ENCODE assay signal across 8 cellular contexts in the genomic region with DNA sequence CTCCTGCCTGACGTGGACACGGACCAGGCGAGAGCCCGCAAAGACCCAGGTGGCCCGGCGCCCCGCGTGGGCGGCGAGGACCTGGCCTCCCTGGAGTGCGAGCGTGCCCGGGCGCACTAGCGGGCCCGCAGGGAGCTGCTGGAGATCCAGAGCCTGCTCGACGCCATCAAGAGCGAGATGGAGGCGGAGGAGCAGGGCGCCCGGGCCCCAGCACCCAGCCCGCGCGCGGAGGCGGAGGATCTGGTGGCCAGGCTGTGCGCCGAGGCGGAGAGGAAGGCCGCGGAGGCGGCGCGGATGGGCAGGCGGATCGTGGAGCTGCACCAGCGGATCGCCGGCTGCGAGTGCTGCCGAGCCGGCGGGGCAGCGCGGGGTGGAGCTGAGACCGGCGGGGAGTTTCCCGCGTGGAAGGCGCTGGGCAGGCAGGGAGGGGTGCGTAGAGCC. TPM values are rescaled to one million over a fixed set of nuclear protein-coding genes. Genes with fewer than 3 reads are reported as not detected.
DNase-seq lines count a peak whose midpoint lies in the region; TF ChIP-seq lines count a peak whose summit lies in the region.

No MANE protein-coding gene starts in this region.

- peak overlapping the region; percentile 30 for H3K27ac Mint-ChIP-seq in dendritic cell treated with granulocyte-macrophage colony-stimulating factor and Interleukin-4, amounts not matched to agents 40 ng/mL and 50 ng/mL, for 4 days
- no peak overlapping the region for H3K27ac Mint-ChIP-seq in mesothelial cell of epicardium

- peak overlapping the region; percentile 65 for H3K4me3 Mint-ChIP-seq in dendritic cell treated with granulocyte-macrophage colony-stimulating factor and Interleukin-4, amounts not matched to agents 40 ng/mL and 50 ng/mL, for 4 days
- peak overlapping the region; percentile 51 for H3K4me3 Mint-ChIP-seq in mesothelial cell of epicardium

- intact Hi-C loops in dendritic cell treated with granulocyte-macrophage colony-stimulating factor and Interleukin-4, amounts not matched to agents 40 ng/mL and 50 ng/mL, for 4 days (cut with micrococcal nuclease): no loop called here

- H3K27me3 Mint-ChIP-seq in dendritic cell treated with granulocyte-macrophage colony-stimulating factor and Interleukin-4, amounts not matched to agents 40 ng/mL and 50 ng/mL, for 4 days: peaks cover 70% of the 10 kb centered on the region
- peaks cover 19% of the 10 kb centered on the region for H3K27me3 Mint-ChIP-seq in mesothelial cell of epicardium (ENCODE audit: low read depth)

- DNase-seq in AG20443 (ENCODE audit: low spot score) (peak; percentile 62), mesothelial cell of epicardium (ENCODE audit: low spot score in 2 of 2, unreplicated experiment in 2 of 2) (peak in 1 of 2 experiments; percentile 66), NK-92 (lab: John Stamatoyannopoulos, UW; ENCODE audit: unreplicated experiment) (no peak), inferior parietal cortex (ENCODE audit: extremely low spot score) (no peak), NCI-H2081 (lab: John Stamatoyannopoulos, UW) (no peak)
- peak; percentile 44 for DNase-seq in activated CD4-positive, alpha-beta T cell treated with anti-CD3 and anti-CD28 coated beads for 1 hour
- peak; percentile 27 to 57 (median 53) for DNase-seq in stimulated activated naive CD4-positive, alpha-beta T cell (lab: John Stamatoyannopoulos, UW)

- H3K4me1 Mint-ChIP-seq in dendritic cell treated with granulocyte-macrophage colony-stimulating factor and Interleukin-4, amounts not matched to agents 40 ng/mL and 50 ng/mL, for 4 days (ENCODE audit: low read depth): peaks cover 27% of the 10 kb centered on the region
- no peaks in the 10 kb centered on the region for H3K4me1 Mint-ChIP-seq in mesothelial cell of epicardium

- no peak for TF ChIP-seq CTCF in mesothelial cell of epicardium (IDR thresholded peaks at IDR 0.05; ENCODE audit: unreplicated experiment)

- no peaks in the 10 kb centered on the region for H3K9me3 Mint-ChIP-seq in dendritic cell treated with granulocyte-macrophage colony-stimulating factor and Interleukin-4, amounts not matched to agents 40 ng/mL and 50 ng/mL, for 4 days
- peaks cover 4% of the 10 kb centered on the region for H3K9me3 Mint-ChIP-seq in mesothelial cell of epicardium

- H3K36me3 Mint-ChIP-seq in dendritic cell treated with granulocyte-macrophage colony-stimulating factor and Interleukin-4, amounts not matched to agents 40 ng/mL and 50 ng/mL, for 4 days (ENCODE audit: low read depth): no peaks in the 10 kb centered on the region
- H3K36me3 Mint-ChIP-seq in mesothelial cell of epicardium: no peaks in the 10 kb centered on the region

RNA-seq across cellular contexts. Expression of a gene that starts 18.2 kb away (rescaled TPM):
- total RNA-seq in mesothelial cell of epicardium: 242 to 249 TPM (median 246 TPM) in 3 replicates

RNA-seq across cellular contexts. Expression of a gene that starts 35.0 kb away (rescaled TPM):
- 1.1 to 4.6 TPM (median 3.4 TPM) in 3 replicates for total RNA-seq in mesothelial cell of epicardium

RNA-seq across cellular contexts. Expression of a gene that starts 51.0 kb away (rescaled TPM):
- 66.9 to 68.8 TPM (median 67.9 TPM) in 3 replicates for total RNA-seq in mesothelial cell of epicardium

RNA-seq across cellular contexts. Expression of a gene that starts 57.3 kb away (rescaled TPM):
- 17.0 to 18.1 TPM (median 18.0 TPM) in 3 replicates for total RNA-seq in mesothelial cell of epicardium

Comparison
In these comparisons a context has a peak if more than half of its experiments do, and no peak if none do; other contexts are left out.
1. DNase-seq: peak in AG20443 (single experiment), activated CD4-positive, alpha-beta T cell treated with anti-CD3 and anti-CD28 coated beads for 1 hour (single experiment) and stimulated activated naive CD4-positive, alpha-beta T cell (6 of 6); none in NK-92 (single experiment), inferior parietal cortex (single experiment) and NCI-H2081 (0 of 2).